Comparison of ENCODE assay signal across 7 cellular contexts in genomic region chr1:167741103-167741502, GRCh38. TPM values are rescaled to one million over a fixed set of nuclear protein-coding genes. Genes with fewer than 3 reads are reported as not detected.
DNase-seq lines count a peak whose midpoint lies in the region; ATAC-seq, FAIRE-seq and TF ChIP-seq lines count a peak whose summit lies in the region.
"Not testable (repeated sequence)": the region's sequence is repeated elsewhere in the genome, so short reads cannot be mapped to it uniquely, and the experiment has no call there.

No MANE protein-coding gene starts in this region.

- H3K79me1 ChIP-seq in mesendoderm (ENCODE audit: low read length): peaks cover 24% of the 10 kb centered on the region

- not testable (repeated sequence) for H2BK15ac ChIP-seq in mesendoderm (replicated peaks; ENCODE audit: low read depth)

- not testable (repeated sequence) for BruUV-seq in K562 (replicated peaks; lab: Mats Ljungman, UMichigan)

- not testable (repeated sequence) for H2BK120ac ChIP-seq in mesendoderm (ENCODE audit: low read depth, low read length)

- intact Hi-C loops in K562 (cut with micrococcal nuclease): not testable (repeated sequence)

- TF ChIP-seq EP300 in K562 (IDR thresholded peaks at IDR 0.05; ENCODE audit: low read length): not testable (repeated sequence)

- H3K18ac ChIP-seq in mesendoderm (ENCODE audit: low read length): not testable (repeated sequence)

- H3K23ac ChIP-seq in mesendoderm (ENCODE audit: low read length): not testable (repeated sequence)

- in situ Hi-C loops in K562 (cut with MboI): not testable (repeated sequence)

- H3K4me2 ChIP-seq in K562 (ENCODE audit: insufficient read depth, low read length); mesendoderm (ENCODE audit: low read length); smooth muscle cell: not testable (repeated sequence)

- not testable (repeated sequence) for H2BK5ac ChIP-seq in mesendoderm (ENCODE audit: low read length)

- H2AFZ ChIP-seq in K562 (ENCODE audit: low read depth, low read length); smooth muscle cell (ENCODE audit: low read depth): not testable (repeated sequence)

- not testable (repeated sequence) for TF ChIP-seq CTCF in K562 (IDR thresholded peaks at IDR 0.05 in 2 of 3, conservative IDR thresholded peaks at IDR 0.05 in 1 of 3; ENCODE audit: insufficient read depth in 2 of 3, low read depth in 1 of 3, low read length in 3 of 3); epithelial cell of esophagus (IDR thresholded peaks at IDR 0.05; ENCODE audit: insufficient read depth, low read depth, low read length, missing control alignments); smooth muscle cell (IDR thresholded peaks at IDR 0.05; ENCODE audit: borderline replicate concordance, insufficient read depth, poor library complexity, severe bottlenecking)

- not testable (repeated sequence) for TF ChIP-seq RAD21 in K562 (CRISPR knock-in tag; conservative IDR thresholded peaks at IDR 0.05 in 1 of 2, IDR thresholded peaks at IDR 0.05 in 1 of 2)

- not testable (repeated sequence) for H3K27me3 ChIP-seq in K562 (ENCODE audit: control insufficient read depth in 2 of 2, insufficient read depth in 2 of 2, low read length in 2 of 2); mesendoderm (ENCODE audit: insufficient read depth, low read length, poor library complexity); smooth muscle cell (ENCODE audit: low read depth)

- H4K5ac ChIP-seq in mesendoderm (ENCODE audit: low read length): not testable (repeated sequence)

- CTCF ChIA-PET in HEK293T (lab: Yijun Ruan, JAX); K562 (lab: Yijun Ruan, JAX; ENCODE audit: low intra/inter-chr PET ratio): not testable (repeated sequence)

- peaks cover 2 to 20% of the 10 kb centered on the region in 2 experiments; a peak in 3 of 5 replicates for H3K4me1 ChIP-seq in K562 (replicated peaks in 1 of 2; ENCODE audit: control insufficient read depth in 2 of 2, insufficient read depth in 2 of 2, low read length in 2 of 2)
- not testable (repeated sequence) for H3K4me1 ChIP-seq in mesendoderm (ENCODE audit: control insufficient read depth, low read depth, low read length)
- H3K4me1 ChIP-seq in smooth muscle cell (ENCODE audit: low read depth): peaks cover 14% of the 10 kb centered on the region

- H3K9ac ChIP-seq in K562 (ENCODE audit: insufficient read depth in 1 of 2, low read depth in 2 of 2, low read length in 2 of 2); mesendoderm (ENCODE audit: low read length); smooth muscle cell (ENCODE audit: low read depth): not testable (repeated sequence)

- not testable (repeated sequence) for H3K9me1 ChIP-seq in K562 (ENCODE audit: control insufficient read depth, insufficient read depth, low read length)

- not testable (repeated sequence) for H3K9me3 ChIP-seq in K562 (replicated peaks; ENCODE audit: control insufficient read depth, insufficient read depth, low read depth, low read length); smooth muscle cell (replicated peaks; ENCODE audit: low read depth)

- WGBS in K562 (ENCODE audit: insufficient coverage, low coverage, missing lambda C conversion rate): 81% methylated on average over 7 of the region's 7 CpGs
- no CpG with 5 or more reads among the region's 7 CpGs for WGBS in mesendoderm (ENCODE audit: extremely low coverage, insufficient coverage, low lambda C conversion rate)
- WGBS in smooth muscle cell (ENCODE audit: low lambda C conversion rate): 49% methylated on average over 7 of the region's 7 CpGs

- H3K27ac ChIP-seq in K562 (ENCODE audit: extremely low read depth, low read depth, low read length); mesendoderm (ENCODE audit: low read depth, low read length): not testable (repeated sequence)
- H3K27ac ChIP-seq in smooth muscle cell (ENCODE audit: low read depth): peak overlapping the region; percentile 6

- not testable (repeated sequence) for FAIRE-seq in K562 (lab: Jason Lieb, UNC)

- DNase-seq in EH (ENCODE audit: low read depth) (peak; percentile 18), epithelial cell of esophagus (ENCODE audit: low read depth) (peak; percentile 84), islet precursor cell (peak; percentile 84), mesendoderm (peak; percentile 59)
- DNase-seq in HEK293T (ENCODE audit: extremely low spot score); K562 (ENCODE audit: extremely low read depth in 1 of 4, low spot score in 3 of 4); smooth muscle cell (lab: John Stamatoyannopoulos, UW; ENCODE audit: unreplicated experiment): not testable (repeated sequence)

- not testable (repeated sequence) for H3K4me3 ChIP-seq in K562; epithelial cell of esophagus (ENCODE audit: low read length); mesendoderm (ENCODE audit: low read length); smooth muscle cell

- H4K20me1 ChIP-seq in K562 (replicated peaks; ENCODE audit: control insufficient read depth, insufficient read depth, low read length): not testable (repeated sequence)
- peaks cover 100% of the 10 kb centered on the region for H4K20me1 ChIP-seq in smooth muscle cell (ENCODE audit: low read depth)

- H3K4ac ChIP-seq in mesendoderm (ENCODE audit: low read depth, low read length): not testable (repeated sequence)

- not testable (repeated sequence) for H3F3A ChIP-seq in smooth muscle cell (ENCODE audit: low read depth)

- ATAC-seq in K562: not testable (repeated sequence)

- POLR2A ChIA-PET in HEK293T (lab: Yijun Ruan, JAX): not testable (repeated sequence)
- POLR2A ChIA-PET in K562 (lab: Yijun Ruan, JAX): interaction anchor here (1.2 to 1.7 kb wide), 3 partner anchors 8 to 24 kb away, joined by 3 to 4 read pairs (median 4); no protein-coding TSS in a partner anchor

- H2AK5ac ChIP-seq in mesendoderm (ENCODE audit: low read length): not testable (repeated sequence)

- not testable (repeated sequence) for H3K36me3 ChIP-seq in K562 (ENCODE audit: control insufficient read depth, insufficient read depth, low read length); mesendoderm (ENCODE audit: control insufficient read depth, insufficient read depth, low read length); smooth muscle cell (ENCODE audit: low read depth)

- not testable (repeated sequence) for TF ChIP-seq POLR2A in K562 (conservative IDR thresholded peaks at IDR 0.05)

- H3K56ac ChIP-seq in mesendoderm (ENCODE audit: low read length): not testable (repeated sequence)

- peaks cover 64% of the 10 kb centered on the region for H3K79me2 ChIP-seq in K562 (ENCODE audit: control insufficient read depth, insufficient read depth, low read length)
- H3K79me2 ChIP-seq in mesendoderm (ENCODE audit: control insufficient read depth, insufficient read depth, low read length): peaks cover 76% of the 10 kb centered on the region
- peaks cover 100% of the 10 kb centered on the region for H3K79me2 ChIP-seq in smooth muscle cell (ENCODE audit: low read depth)

- not testable (repeated sequence) for H4K8ac ChIP-seq in mesendoderm (ENCODE audit: low read depth, low read length)

TF ChIP-seq in HEK293T, 16 proteins besides CTCF, POLR2A, EP300 and RAD21:
- TF ChIP-seq ZNF384 (IDR thresholded peaks at IDR 0.05): peak; percentile 87
TF ChIP-seq in HEK293T: peak in this region for 1; not testable (repeated sequence) for 15.

TF ChIP-seq in K562, 482 proteins besides CTCF, POLR2A, EP300 and RAD21 (continues in another document):
- TF ChIP-seq BCOR (IDR thresholded peaks at IDR 0.05) (peak; percentile 44; the same call in 1 of the 2 replicates), DPF2 (IDR thresholded peaks at IDR 0.05) (peak; percentile 34; the same call in 1 of the 2 replicates), ATF3 (IDR thresholded peaks at IDR 0.05) (peak; percentile 74), SMARCA4 (IDR thresholded peaks at IDR 0.05) (peak; percentile 28; the same call in 1 of the 2 replicates), SMARCA5 (IDR thresholded peaks at IDR 0.05) (0 out of 2 replicates have a peak, but pooled peaks have one; percentile 24)
- TF ChIP-seq ATF3 (CRISPR knock-in tag; conservative IDR thresholded peaks at IDR 0.05): not testable (repeated sequence)

RNA-seq across cellular contexts. Expression of gene MPZL1, which starts 19.3 kb away (rescaled TPM):
- 126 and 209 TPM in 2 replicates for total RNA-seq in K562 (2011; cell fraction: chromatin; rRNA removed; ENCODE audit: low replicate concordance)
- total RNA-seq in K562 (2011; cell fraction: nucleolus; rRNA removed): 109 and 121 TPM in 2 replicates
- total RNA-seq in K562 (2011; cell fraction: nucleoplasm; rRNA removed): 238 and 352 TPM in 2 replicates
- 46.1 and 57.8 TPM in 2 replicates for total RNA-seq in K562 (2014; rRNA removed)
- 82.4 and 92.6 TPM in 2 replicates for total RNA-seq in K562 (2014; rRNA removed; fragmentation: Illumina TruSeq; extraction: Trizol)
- 63.2 and 66.5 TPM in 2 replicates for total RNA-seq in K562 (2015; rRNA removed; fragmentation: Illumina TruSeq; extraction: Trizol)
- 65.3 and 79.5 TPM in 2 replicates for total RNA-seq in K562 (2021)
- 89.9 and 153 TPM in 2 replicates for polyA plus RNA-seq in K562 (2011; rRNA removed)
- 43.0 and 55.8 TPM in 2 replicates for polyA plus RNA-seq in K562 (2011; cell fraction: cytosol; rRNA removed)
- 42.9 and 57.7 TPM in 2 replicates for polyA plus RNA-seq in K562 (2011; cell fraction: nucleus; rRNA removed)
- 46.5 and 47.2 TPM in 2 replicates for polyA plus RNA-seq in K562 (2012)
- polyA plus RNA-seq in K562 (2014; fragmentation: Illumina TruSeq; extraction: Trizol): 64.6 and 75.9 TPM in 2 replicates
- polyA plus RNA-seq in K562 (2014; fragmentation: Nextera tagmentation; extraction: Ambion mirVana): 10 to 100 TPM; 14.5 to 20.5 TPM
- 46.5 and 46.7 TPM in 2 replicates for polyA plus RNA-seq in K562 (2014; rRNA removed)
- 94.6 and 129 TPM in 2 replicates for polyA minus RNA-seq in K562 (2011; rRNA and poly(A)+ RNA removed)
- 50.0 and 63.6 TPM in 2 replicates for polyA minus RNA-seq in K562 (2011; cell fraction: cytosol; rRNA and poly(A)+ RNA removed)
- polyA minus RNA-seq in K562 (2011; cell fraction: nucleus; rRNA and poly(A)+ RNA removed): 22.6 and 35.3 TPM in 2 replicates
- 77.1 TPM for polyA plus RNA-seq in mesendoderm (2013, experiment 1 of 2)
- 72.5 TPM for polyA plus RNA-seq in mesendoderm (2013, experiment 2 of 2)
- 250 and 264 TPM in 2 replicates for total RNA-seq in smooth muscle cell
- 276 and 303 TPM in 2 replicates for polyA plus RNA-seq in smooth muscle cell
